ENCODE assay signal across 8 cellular contexts in the genomic region with DNA sequence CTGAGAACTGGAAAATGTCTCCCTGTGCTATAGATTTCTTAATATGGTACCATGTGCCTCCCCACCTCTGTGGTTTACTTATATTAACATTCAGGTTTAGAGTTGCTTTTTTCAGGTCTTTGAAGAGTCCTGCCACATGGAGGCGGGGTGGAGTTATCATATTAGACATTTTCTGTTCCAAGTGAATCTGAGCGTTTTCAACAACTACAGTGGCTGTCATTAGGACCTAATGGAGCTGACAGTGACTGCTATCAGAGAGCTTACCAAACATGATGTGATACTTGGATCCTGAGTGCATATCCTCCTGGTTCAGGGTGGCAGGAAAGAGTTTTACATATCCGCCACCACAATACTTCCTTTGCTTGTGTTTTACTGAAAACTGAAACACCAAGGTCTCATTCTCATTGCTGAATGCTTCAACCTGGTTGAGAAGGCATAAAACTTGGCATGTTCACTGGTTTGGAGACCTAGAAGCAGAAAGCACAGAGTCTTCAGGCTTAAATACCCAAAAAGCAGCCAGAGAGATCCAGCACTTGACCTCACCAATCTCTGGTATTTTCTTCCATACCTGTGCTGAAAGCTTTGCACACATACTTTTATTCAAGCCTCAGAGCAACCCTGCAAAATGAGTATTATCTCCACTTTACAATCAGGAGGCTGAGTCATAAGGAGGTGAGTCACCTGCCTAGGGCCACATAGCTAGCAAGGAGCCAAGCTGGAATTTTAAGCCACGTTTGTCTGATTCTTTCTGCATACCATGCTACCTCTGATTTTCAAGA. TPM values are rescaled to one million over a fixed set of nuclear protein-coding genes. Genes with fewer than 3 reads are reported as not detected.
A peak's percentile ranks its signal among the peaks of the same experiment; 100 is the strongest.
DNase-seq lines count a peak whose midpoint lies in the region; ATAC-seq, FAIRE-seq and TF ChIP-seq lines count a peak whose summit lies in the region.

No MANE protein-coding gene starts in this region.

- 18 to 29% methylated on average over 4 of the region's 4 CpGs for WGBS in lung, 2 donors

- ATAC-seq in GM19328 (IDR thresholded peaks at IDR 0.05; ENCODE audit: unreplicated experiment) (peak; percentile 66), HG03196 (IDR thresholded peaks at IDR 0.05; ENCODE audit: unreplicated experiment) (peak; percentile 78), lung (ENCODE audit: insufficient read depth, low FRiP score) (peak; percentile 78), upper lobe of right lung (peak; percentile 87)

- peak; percentile 26 for TF ChIP-seq CTCF in D721Med (IDR thresholded peaks at IDR 0.05; ENCODE audit: insufficient read depth, missing control alignments)
- no peak for TF ChIP-seq CTCF in brain microvascular endothelial cell (IDR thresholded peaks at IDR 0.05; ENCODE audit: low read depth, low read length, missing control alignments)
- no peak for TF ChIP-seq CTCF in lung (IDR thresholded peaks at IDR 0.05; ENCODE audit: control extremely low read depth, extremely low read depth)
- TF ChIP-seq CTCF in upper lobe of right lung (IDR thresholded peaks at IDR 0.05): peak; percentile 13

- no peak for DNase-seq in D721Med (ENCODE audit: insufficient read length, low spot score)
- peak; percentile 77 for DNase-seq in brain microvascular endothelial cell
- DNase-seq in lung (ENCODE audit: low spot score): peak; percentile 69
- no peak for DNase-seq in upper lobe of right lung
- DNase-seq in NCI-H2171 treated with DMSO at 0.1 percent for 48 hours (lab: John Stamatoyannopoulos, UW): no peak

- in situ Hi-C loops in brain microvascular endothelial cell (cut with HindIII; ENCODE audit: low pct_ligation_motif_present, low sequenced_read_pairs): no loop called here

- TF ChIP-seq POLR2A in Raji (IDR thresholded peaks at IDR 0.05; ENCODE audit: insufficient read depth, low read depth, low read length): 0 out of 2 replicates have a peak, but pooled peaks have one; percentile 26

- H3K9me3 ChIP-seq in lung (ENCODE audit: control insufficient read depth in 2 of 2, insufficient read depth in 1 of 2, low read length in 1 of 2) (no peaks in the 10 kb centered on the region), upper lobe of right lung (no peaks in the 10 kb centered on the region)

- no peak overlapping the region for H3K4me3 ChIP-seq in brain microvascular endothelial cell (ENCODE audit: low read depth, low read length)
- H3K4me3 ChIP-seq in lung: no peak overlapping the region
- no peak overlapping the region for H3K4me3 ChIP-seq in upper lobe of right lung

- H3K36me3 ChIP-seq in brain microvascular endothelial cell (replicated peaks): no peaks in the 10 kb centered on the region
- no peaks in the 10 kb centered on the region for H3K36me3 ChIP-seq in lung (ENCODE audit: control insufficient read depth in 2 of 2, insufficient read depth in 2 of 2, low read length in 2 of 2)
- no peaks in the 10 kb centered on the region for H3K36me3 ChIP-seq in upper lobe of right lung

- intact Hi-C loops in upper lobe of right lung (cut with DNase I): no loop called here

- FAIRE-seq in D721Med (lab: Jason Lieb, UNC): no peak

- no peak overlapping the region for H3K27ac ChIP-seq in brain microvascular endothelial cell
- H3K27ac ChIP-seq in lung (ENCODE audit: low read depth in 1 of 2, low read length in 1 of 2): peak overlapping the region in 1 of 2 donors; percentile 79
- H3K27ac ChIP-seq in upper lobe of right lung: peak overlapping the region; percentile 5

- peaks cover 7 to 21% of the 10 kb centered on the region in 2 donors for H3K4me1 ChIP-seq in lung (ENCODE audit: control insufficient read depth in 2 of 2, insufficient read depth in 2 of 2, low read length in 2 of 2)
- H3K4me1 ChIP-seq in upper lobe of right lung: peaks cover 21% of the 10 kb centered on the region

- no peaks in the 10 kb centered on the region for H3K27me3 ChIP-seq in brain microvascular endothelial cell (replicated peaks)
- no peaks in the 10 kb centered on the region for H3K27me3 ChIP-seq in lung (ENCODE audit: control insufficient read depth, insufficient read depth)
- no peaks in the 10 kb centered on the region for H3K27me3 ChIP-seq in upper lobe of right lung

RNA-seq across cellular contexts. Expression of gene OSBPL9, which starts 47.4 kb away (rescaled TPM):
- total RNA-seq in lung: 100 to 1,000 TPM in 1 of 2 donors, 10 to 100 TPM in 1; 82.8 to 135 TPM
- 10 to 100 TPM; 36.8 to 62.1 TPM for polyA plus RNA-seq in lung
- total RNA-seq in upper lobe of right lung: 72.7 TPM

RNA-seq across cellular contexts. Expression of gene EPS15, which starts 50.4 kb away (rescaled TPM):
- total RNA-seq in lung: 10 to 100 TPM; 71.1 to 87.2 TPM
- polyA plus RNA-seq in lung: 10 to 100 TPM; 19.2 to 19.8 TPM
- total RNA-seq in upper lobe of right lung: 88.5 TPM

Comparison
In these comparisons a context has a peak if more than half of its experiments do, and no peak if none do; other contexts are left out.
1. DNase-seq: peak in brain microvascular endothelial cell (single experiment) and lung (single experiment); none in D721Med (single experiment), upper lobe of right lung (single experiment) and NCI-H2171 treated with DMSO at 0.1 percent for 48 hours (single experiment).
2. CTCF ChIP-seq: peak in D721Med (single experiment) and upper lobe of right lung (single experiment); none in brain microvascular endothelial cell (single experiment) and lung (single experiment).
3. Peak in every context shown above with its lines, with median percentiles within 50 percentile points of each other: ATAC-seq.